Comparison of ENCODE assay signal across 1 cellular context in genomic region chr3:119551525-119552063, GRCh38.
TF ChIP-seq lines count a peak whose summit lies in the region.

No MANE protein-coding gene starts in this region.

TF ChIP-seq in SK-N-SH treated with all-trans-retinoic acid at 6 μM for 48 hours, 23 proteins besides CTCF, POLR2A, EP300 and RAD21 (continued from another document):
- no peak for TF ChIP-seq PATZ1 (CRISPR knock-in tag; IDR thresholded peaks at IDR 0.05; ENCODE audit: borderline replicate concordance)
- TF ChIP-seq ZFP30 (CRISPR knock-in tag; IDR thresholded peaks at IDR 0.05), result no peak
- no peak for TF ChIP-seq ZNF70 (CRISPR knock-in tag; IDR thresholded peaks at IDR 0.05)
- no peak for TF ChIP-seq CSDC2 (CRISPR knock-in tag; IDR thresholded peaks at IDR 0.05)
- no peak; the same call in 1 of the 2 replicates for TF ChIP-seq TCF4 (CRISPR knock-in tag; IDR thresholded peaks at IDR 0.05; ENCODE audit: borderline replicate concordance)
- no peak for TF ChIP-seq BACH2 (CRISPR knock-in tag; IDR thresholded peaks at IDR 0.05; ENCODE audit: borderline replicate concordance)
